ENCODE assay signal across 1 cellular context in genomic region chr2:236928353-236929153, GRCh38.
TF ChIP-seq lines count a peak whose summit lies in the region.

No MANE protein-coding gene starts in this region.

TF ChIP-seq in H1, 55 proteins besides CTCF, POLR2A, EP300 and RAD21:
- TF ChIP-seq, protein P1, sequence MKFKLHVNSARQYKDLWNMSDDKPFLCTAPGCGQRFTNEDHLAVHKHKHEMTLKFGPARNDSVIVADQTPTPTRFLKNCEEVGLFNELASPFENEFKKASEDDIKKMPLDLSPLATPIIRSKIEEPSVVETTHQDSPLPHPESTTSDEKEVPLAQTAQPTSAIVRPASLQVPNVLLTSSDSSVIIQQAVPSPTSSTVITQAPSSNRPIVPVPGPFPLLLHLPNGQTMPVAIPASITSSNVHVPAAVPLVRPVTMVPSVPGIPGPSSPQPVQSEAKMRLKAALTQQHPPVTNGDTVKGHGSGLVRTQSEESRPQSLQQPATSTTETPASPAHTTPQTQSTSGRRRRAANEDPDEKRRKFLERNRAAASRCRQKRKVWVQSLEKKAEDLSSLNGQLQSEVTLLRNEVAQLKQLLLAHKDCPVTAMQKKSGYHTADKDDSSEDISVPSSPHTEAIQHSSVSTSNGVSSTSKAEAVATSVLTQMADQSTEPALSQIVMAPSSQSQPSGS (IDR thresholded peaks at IDR 0.05; ENCODE audit: low read length) = no peak
- TF ChIP-seq RFX5 (IDR thresholded peaks at IDR 0.05; ENCODE audit: borderline replicate concordance, low read depth, low read length) (no peak), ASH2L (IDR thresholded peaks at IDR 0.05; ENCODE audit: low read length) (no peak), KDM4A (IDR thresholded peaks at IDR 0.05; ENCODE audit: low read depth, low read length, severe bottlenecking) (no peak), EZH2 (IDR thresholded peaks at IDR 0.05; ENCODE audit: low read depth, low read length, severe bottlenecking) (no peak), TEAD4 (IDR thresholded peaks at IDR 0.05; ENCODE audit: low read depth, low read length) (no peak), SIRT6 (IDR thresholded peaks at IDR 0.05; ENCODE audit: low read length) (no peak), SP1 (IDR thresholded peaks at IDR 0.05; ENCODE audit: low read depth, low read length) (no peak), YY1 (IDR thresholded peaks at IDR 0.05; ENCODE audit: low read depth, low read length) (no peak), RBBP5 (IDR thresholded peaks at IDR 0.05; ENCODE audit: borderline replicate concordance, low read depth, low read length) (no peak), CTBP2 (IDR thresholded peaks at IDR 0.05; ENCODE audit: borderline replicate concordance, insufficient read depth, insufficient read length, low read length) (no peak), CHD7 (IDR thresholded peaks at IDR 0.05; ENCODE audit: insufficient replicate concordance, low read length) (no peak), HDAC2 (IDR thresholded peaks at IDR 0.05; ENCODE audit: borderline replicate concordance in 1 of 2, low read depth in 2 of 2, low read length in 2 of 2) (no peak), CBX5 (IDR thresholded peaks at IDR 0.05; ENCODE audit: low read depth, low read length) (no peak)
